8 cellular contexts compared by ENCODE assay signal in the genomic region with DNA sequence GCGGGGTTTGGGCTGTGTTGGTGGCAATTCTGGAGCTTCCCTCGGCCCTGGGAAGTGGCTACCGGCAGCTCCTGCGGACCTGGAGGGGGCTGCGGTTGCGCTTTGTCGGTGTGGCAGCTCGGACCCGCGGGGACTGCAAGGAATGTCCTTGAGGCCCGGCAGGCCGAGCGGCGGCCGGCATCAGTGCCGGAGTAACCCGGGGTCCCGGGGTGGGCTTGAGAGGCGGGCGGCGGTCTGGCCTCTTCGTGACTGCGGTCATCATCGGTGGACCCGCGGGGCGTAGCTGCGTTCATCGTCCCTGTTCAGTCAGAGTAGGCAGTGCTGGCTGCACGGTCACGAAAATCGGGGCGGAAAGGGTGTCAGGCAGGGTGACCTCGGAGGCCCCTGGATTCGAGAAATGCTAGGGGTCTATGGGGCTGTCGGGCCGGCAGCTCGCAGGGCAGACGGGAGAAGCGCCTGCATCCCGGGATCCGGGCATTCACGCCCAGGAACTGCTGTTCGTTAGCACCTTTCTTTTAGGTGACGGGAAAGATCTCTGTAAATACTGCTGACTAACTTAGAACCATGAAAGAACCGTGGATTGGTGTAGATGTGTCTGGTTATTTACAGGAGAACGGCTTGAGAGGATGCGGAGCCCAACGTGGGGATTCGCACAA. TPM values are rescaled to one million over a fixed set of nuclear protein-coding genes. Genes with fewer than 3 reads are reported as not detected.
DNase-seq lines count a peak whose midpoint lies in the region; ATAC-seq and TF ChIP-seq lines count a peak whose summit lies in the region.

No MANE protein-coding gene starts in this region.

- H3K9me3 Mint-ChIP-seq in activated CD4-positive, alpha-beta T cell treated with anti-CD3 and anti-CD28 coated beads, Interleukin-2, amount 10 ng/mL, durations not matched to agents 24 days and 14 days = no peaks in the 10 kb centered on the region
- H3K9me3 Mint-ChIP-seq in neural crest cell = no peaks in the 10 kb centered on the region
- H3K9me3 Mint-ChIP-seq in type B pancreatic cell = no peaks in the 10 kb centered on the region

- H3K4me3 ChIP-seq in esophagus (ENCODE audit: low read depth in 1 of 2, low read length in 2 of 2) = peak overlapping the region; percentile 72 to 77

- TF ChIP-seq POLR2A in GM18505 (IDR thresholded peaks at IDR 0.05; ENCODE audit: borderline replicate concordance, extremely low read depth, insufficient read depth, insufficient read length) = no peak

- no peaks in the 10 kb centered on the region for H3K27me3 ChIP-seq in esophagus (ENCODE audit: control insufficient read depth in 1 of 2, insufficient read depth in 2 of 2, low read length in 2 of 2)

- peak; percentile 83 for DNase-seq in activated CD4-positive, alpha-beta T cell treated with anti-CD3 and anti-CD28 coated beads, Interleukin-2, amount 10 ng/mL, durations not matched to agents 24 days and 14 days
- DNase-seq in neural crest cell (ENCODE audit: low read depth, low spot score) (peak; percentile 8), type B pancreatic cell (ENCODE audit: extremely low spot score, unreplicated experiment) (peak; percentile 74), ecto neural progenitor cell (ENCODE audit: low spot score) (no peak), DMS153 (lab: John Stamatoyannopoulos, UW) (no peak)

- intact Hi-C loops in activated CD4-positive, alpha-beta T cell treated with anti-CD3 and anti-CD28 coated beads, Interleukin-2, amount 10 ng/mL, durations not matched to agents 24 days and 14 days (cut with micrococcal nuclease) = loop anchor here (1.0 to 5.0 kb wide), 9 partner anchors 17 to 930 kb away; a partner anchor contains a TSS

- H3K36me3 ChIP-seq in esophagus (ENCODE audit: control insufficient read depth in 2 of 2, insufficient read depth in 2 of 2, low read length in 1 of 2) = no peaks in the 10 kb centered on the region

- ATAC-seq in GM18505 (IDR thresholded peaks at IDR 0.05; ENCODE audit: unreplicated experiment) = peak; percentile 2
- ATAC-seq in HG03175 (IDR thresholded peaks at IDR 0.05; ENCODE audit: unreplicated experiment) = peak; percentile 3

- peaks cover 39% of the 10 kb centered on the region for H3K4me1 Mint-ChIP-seq in activated CD4-positive, alpha-beta T cell treated with anti-CD3 and anti-CD28 coated beads, Interleukin-2, amount 10 ng/mL, durations not matched to agents 24 days and 14 days
- peaks cover 34% of the 10 kb centered on the region for H3K4me1 Mint-ChIP-seq in neural crest cell
- peaks cover 34% of the 10 kb centered on the region for H3K4me1 Mint-ChIP-seq in type B pancreatic cell (ENCODE audit: unreplicated experiment)

- no peak overlapping the region for H3K27ac Mint-ChIP-seq in activated CD4-positive, alpha-beta T cell treated with anti-CD3 and anti-CD28 coated beads, Interleukin-2, amount 10 ng/mL, durations not matched to agents 24 days and 14 days
- H3K27ac Mint-ChIP-seq in neural crest cell (ENCODE audit: unreplicated experiment) = no peak overlapping the region
- H3K27ac Mint-ChIP-seq in type B pancreatic cell = no peak overlapping the region

- H3K9me3 ChIP-seq in esophagus (ENCODE audit: control insufficient read depth in 2 of 2, insufficient read depth in 1 of 2, low read depth in 1 of 2, low read length in 1 of 2) = no peaks in the 10 kb centered on the region

- no peak overlapping the region for H3K4me3 Mint-ChIP-seq in activated CD4-positive, alpha-beta T cell treated with anti-CD3 and anti-CD28 coated beads, Interleukin-2, amount 10 ng/mL, durations not matched to agents 24 days and 14 days
- H3K4me3 Mint-ChIP-seq in neural crest cell (no peak overlapping the region), type B pancreatic cell (no peak overlapping the region)

- no peaks in the 10 kb centered on the region for H3K4me1 ChIP-seq in esophagus (ENCODE audit: control insufficient read depth in 2 of 2, insufficient read depth in 2 of 2, low read length in 1 of 2)

- WGBS in esophagus, 2 donors = 0% methylated on average over 47 to 50 of the region's 50 CpGs

- TF ChIP-seq CTCF in neural crest cell (conservative IDR thresholded peaks at IDR 0.05) = no peak
- TF ChIP-seq CTCF in type B pancreatic cell (conservative IDR thresholded peaks at IDR 0.05) = no peak

- no peaks in the 10 kb centered on the region for H3K27me3 Mint-ChIP-seq in activated CD4-positive, alpha-beta T cell treated with anti-CD3 and anti-CD28 coated beads, Interleukin-2, amount 10 ng/mL, durations not matched to agents 24 days and 14 days
- H3K27me3 Mint-ChIP-seq in neural crest cell (ENCODE audit: low read depth) = no peaks in the 10 kb centered on the region
- H3K27me3 Mint-ChIP-seq in type B pancreatic cell = no peaks in the 10 kb centered on the region

- peaks cover 19% of the 10 kb centered on the region for H3K36me3 Mint-ChIP-seq in activated CD4-positive, alpha-beta T cell treated with anti-CD3 and anti-CD28 coated beads, Interleukin-2, amount 10 ng/mL, durations not matched to agents 24 days and 14 days (ENCODE audit: low read depth)
- H3K36me3 Mint-ChIP-seq in neural crest cell (ENCODE audit: low read depth) = peaks cover 5% of the 10 kb centered on the region
- peaks cover 9% of the 10 kb centered on the region for H3K36me3 Mint-ChIP-seq in type B pancreatic cell

- H3K27ac ChIP-seq in esophagus (ENCODE audit: low read depth in 2 of 2, low read length in 1 of 2) = peak overlapping the region; percentile 88 to 94

RNA-seq across cellular contexts. Expression of a gene that starts 0.5 kb away (rescaled TPM):
- 99.9 and 112 TPM in 2 replicates for total RNA-seq in activated CD4-positive, alpha-beta T cell treated with anti-CD3 and anti-CD28 coated beads, Interleukin-2, amount 10 ng/mL, durations not matched to agents 24 days and 14 days
- 10 to 100 TPM; 19.3 to 43.0 TPM for polyA plus RNA-seq in esophagus
- total RNA-seq in neural crest cell = 321 and 327 TPM in 2 replicates
- total RNA-seq in type B pancreatic cell (ENCODE audit: low replicate concordance) = 111 and 134 TPM in 2 replicates

Comparison
In these comparisons a context has a peak if more than half of its experiments do, and no peak if none do; other contexts are left out.
1. DNase-seq: peak in activated CD4-positive, alpha-beta T cell treated with anti-CD3 and anti-CD28 coated beads, Interleukin-2, amount 10 ng/mL, durations not matched to agents 24 days and 14 days (single experiment), neural crest cell (single experiment) and type B pancreatic cell (single experiment); none in ecto neural progenitor cell (single experiment) and DMS153 (single experiment).